Comparison of ENCODE assay signal across 17 cellular contexts in genomic region chr1:208149213-208149612, GRCh38.
"Had no signal": no experiment of that assay in that cellular context is flagged by ENCODE, and none has a peak within 500 bp of the region (broad histone marks: within the 10 kb centered on the region; RNA-seq: fewer than 3 reads in every experiment).

No MANE protein-coding gene starts in this region.

- H3K4me1 ChIP-seq: prostate gland had no signal

- H3K27me3 ChIP-seq: brain microvascular endothelial cell, esophagus squamous epithelium, gastroesophageal sphincter, ovary, right atrium auricular region had no signal

- H3K4me1 Mint-ChIP-seq: activated CD4-positive, alpha-beta T cell treated with anti-CD3 and anti-CD28 coated beads, Interleukin-2, amount 10 ng/mL, durations not matched to agents 24 days and 14 days; naive thymus-derived CD8-positive, alpha-beta T cell had no signal

- H3K36me3 ChIP-seq: brain microvascular endothelial cell, gastroesophageal sphincter, lower lobe of right lung, ovary, prostate gland, right atrium auricular region had no signal

- H3K9me3 Mint-ChIP-seq: activated CD4-positive, alpha-beta T cell treated with anti-CD3 and anti-CD28 coated beads, Interleukin-2, amount 10 ng/mL, durations not matched to agents 24 days and 14 days; activated naive CD4-positive, alpha-beta T cell treated with anti-CD3 and anti-CD28 coated beads, Interleukin-2, amount 50 U/mL, for 72 hours; effector memory CD8-positive, alpha-beta T cell; naive thymus-derived CD8-positive, alpha-beta T cell had no signal

- H3K27ac Mint-ChIP-seq: activated CD4-positive, alpha-beta T cell treated with anti-CD3 and anti-CD28 coated beads, Interleukin-2, amount 10 ng/mL, durations not matched to agents 24 days and 14 days; activated CD8-positive, alpha-beta T cell treated with anti-CD3 and anti-CD28 coated beads, Interleukin-2, amount 10 ng/mL, durations not matched to agents 7 days and 5 days; activated naive CD4-positive, alpha-beta T cell treated with anti-CD3 and anti-CD28 coated beads, Interleukin-2, amount 50 U/mL, for 72 hours; effector memory CD8-positive, alpha-beta T cell; naive thymus-derived CD8-positive, alpha-beta T cell had no signal

- H3K27ac ChIP-seq: brain microvascular endothelial cell, lower lobe of right lung, ovary, prostate gland, right atrium auricular region had no signal

- H3K4me3 Mint-ChIP-seq: activated CD4-positive, alpha-beta T cell treated with anti-CD3 and anti-CD28 coated beads, Interleukin-2, amount 10 ng/mL, durations not matched to agents 24 days and 14 days; activated CD8-positive, alpha-beta T cell treated with anti-CD3 and anti-CD28 coated beads, Interleukin-2, amount 10 ng/mL, durations not matched to agents 7 days and 5 days; effector memory CD8-positive, alpha-beta T cell; naive thymus-derived CD8-positive, alpha-beta T cell had no signal

- H3K27me3 Mint-ChIP-seq: activated CD4-positive, alpha-beta T cell treated with anti-CD3 and anti-CD28 coated beads, Interleukin-2, amount 10 ng/mL, durations not matched to agents 24 days and 14 days; naive thymus-derived CD8-positive, alpha-beta T cell had no signal

- DNase-seq: activated CD4-positive, alpha-beta T cell treated with anti-CD3 and anti-CD28 coated beads, Interleukin-2, amount 10 ng/mL, durations not matched to agents 24 days and 14 days; activated CD8-positive, alpha-beta T cell treated with anti-CD3 and anti-CD28 coated beads, Interleukin-2, amount 10 ng/mL, durations not matched to agents 7 days and 5 days; aorta; central memory CD4-positive, alpha-beta T cell; effector memory CD8-positive, alpha-beta T cell; esophagus squamous epithelium; lower lobe of right lung; naive thymus-derived CD8-positive, alpha-beta T cell; ovary; stimulated activated CD4-positive, alpha-beta T cell treated with anti-CD3 and anti-CD28 coated beads, Interleukin-12 subunit alpha, Interleukin-12 subunit beta, amount 100 ng/mL, for 4 hours; stimulated activated CD4-positive, alpha-beta T cell treated with anti-CD3 and anti-CD28 coated beads, Interleukin-4, amount 100 ng/mL, for 4 hours; stimulated activated naive CD8-positive, alpha-beta T cell treated with anti-CD3 and anti-CD28 coated beads, Interleukin-15, Interleukin-2, amounts not matched to agents 100 U/mL and 50 U/mL, for 24 hours had no signal

- H3K4me3 ChIP-seq: esophagus squamous epithelium, gastroesophageal sphincter, lower lobe of right lung, ovary, prostate gland, right atrium auricular region had no signal

- H3K36me3 Mint-ChIP-seq: activated naive CD4-positive, alpha-beta T cell treated with anti-CD3 and anti-CD28 coated beads, Interleukin-2, amount 50 U/mL, for 72 hours; naive thymus-derived CD8-positive, alpha-beta T cell had no signal

- H3K9me3 ChIP-seq: esophagus squamous epithelium, gastroesophageal sphincter, lower lobe of right lung, ovary, prostate gland, right atrium auricular region had no signal
